ENCODE assay signal across 1 cellular context in the genomic region with DNA sequence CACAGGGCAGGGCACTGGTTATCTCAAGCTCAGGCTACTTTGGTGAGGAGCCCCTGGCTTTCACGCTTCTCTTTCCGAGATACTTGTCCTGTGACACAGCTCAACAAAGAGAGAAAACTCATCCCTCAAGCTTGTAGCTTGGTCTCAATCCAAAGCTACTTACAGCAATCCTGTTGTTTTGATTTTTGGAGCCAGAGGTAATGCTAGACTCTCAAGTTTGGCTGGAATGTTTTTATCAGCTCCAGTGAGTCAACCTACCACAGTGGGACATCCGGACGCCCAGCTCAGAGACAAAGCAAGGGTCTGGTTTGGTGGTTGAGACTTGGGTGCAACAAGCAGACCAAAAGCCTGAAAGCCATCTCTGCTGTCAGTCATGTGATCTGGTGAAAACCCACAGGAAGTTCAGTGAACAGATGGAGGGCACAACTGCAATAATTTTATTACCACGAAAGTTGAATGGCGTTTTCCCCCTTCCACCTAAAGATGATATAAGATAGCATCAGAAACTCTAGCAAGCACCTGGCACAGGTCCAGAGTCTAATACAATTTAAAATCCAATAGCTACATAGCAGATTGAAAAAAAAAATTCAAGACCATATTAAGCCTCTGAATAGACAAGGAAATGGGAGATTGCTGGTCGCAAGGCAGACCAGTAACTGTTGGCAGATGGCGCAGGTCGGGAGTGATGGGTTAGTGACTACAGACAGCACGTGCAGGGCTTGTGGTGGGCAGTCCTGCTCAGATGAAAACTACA.
TF ChIP-seq lines count a peak whose summit lies in the region.

No MANE protein-coding gene starts in this region.

TF ChIP-seq in GM23338, 12 proteins besides CTCF, POLR2A, EP300 and RAD21 (continued from another document):
- TF ChIP-seq, protein P1, sequence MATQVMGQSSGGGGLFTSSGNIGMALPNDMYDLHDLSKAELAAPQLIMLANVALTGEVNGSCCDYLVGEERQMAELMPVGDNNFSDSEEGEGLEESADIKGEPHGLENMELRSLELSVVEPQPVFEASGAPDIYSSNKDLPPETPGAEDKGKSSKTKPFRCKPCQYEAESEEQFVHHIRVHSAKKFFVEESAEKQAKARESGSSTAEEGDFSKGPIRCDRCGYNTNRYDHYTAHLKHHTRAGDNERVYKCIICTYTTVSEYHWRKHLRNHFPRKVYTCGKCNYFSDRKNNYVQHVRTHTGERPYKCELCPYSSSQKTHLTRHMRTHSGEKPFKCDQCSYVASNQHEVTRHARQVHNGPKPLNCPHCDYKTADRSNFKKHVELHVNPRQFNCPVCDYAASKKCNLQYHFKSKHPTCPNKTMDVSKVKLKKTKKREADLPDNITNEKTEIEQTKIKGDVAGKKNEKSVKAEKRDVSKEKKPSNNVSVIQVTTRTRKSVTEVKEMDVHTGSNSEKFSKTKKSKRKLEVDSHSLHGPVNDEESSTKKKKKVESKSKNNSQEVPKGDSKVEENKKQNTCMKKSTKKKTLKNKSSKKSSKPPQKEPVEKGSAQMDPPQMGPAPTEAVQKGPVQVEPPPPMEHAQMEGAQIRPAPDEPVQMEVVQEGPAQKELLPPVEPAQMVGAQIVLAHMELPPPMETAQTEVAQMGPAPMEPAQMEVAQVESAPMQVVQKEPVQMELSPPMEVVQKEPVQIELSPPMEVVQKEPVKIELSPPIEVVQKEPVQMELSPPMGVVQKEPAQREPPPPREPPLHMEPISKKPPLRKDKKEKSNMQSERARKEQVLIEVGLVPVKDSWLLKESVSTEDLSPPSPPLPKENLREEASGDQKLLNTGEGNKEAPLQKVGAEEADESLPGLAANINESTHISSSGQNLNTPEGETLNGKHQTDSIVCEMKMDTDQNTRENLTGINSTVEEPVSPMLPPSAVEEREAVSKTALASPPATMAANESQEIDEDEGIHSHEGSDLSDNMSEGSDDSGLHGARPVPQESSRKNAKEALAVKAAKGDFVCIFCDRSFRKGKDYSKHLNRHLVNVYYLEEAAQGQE (IDR thresholded peaks at IDR 0.05; ENCODE audit: unreplicated experiment): no peak
- TF ChIP-seq STAT1 (IDR thresholded peaks at IDR 0.05; ENCODE audit: unreplicated experiment) (no peak), EZH2phosphoT487 (IDR thresholded peaks at IDR 0.05; ENCODE audit: unreplicated experiment) (no peak), JUNB (IDR thresholded peaks at IDR 0.05; ENCODE audit: unreplicated experiment) (no peak), ZNF331 (CRISPR knock-in tag; IDR thresholded peaks at IDR 0.05; ENCODE audit: low read depth) (no peak), POLR2AphosphoS5 (IDR thresholded peaks at IDR 0.05; ENCODE audit: low read depth) (no peak), CREB1 (CRISPR knock-in tag; IDR thresholded peaks at IDR 0.05; ENCODE audit: low read depth) (no peak), EZH2 (IDR thresholded peaks at IDR 0.05; ENCODE audit: low read depth, unreplicated experiment) (no peak)
- TF ChIP-seq, protein P2, sequence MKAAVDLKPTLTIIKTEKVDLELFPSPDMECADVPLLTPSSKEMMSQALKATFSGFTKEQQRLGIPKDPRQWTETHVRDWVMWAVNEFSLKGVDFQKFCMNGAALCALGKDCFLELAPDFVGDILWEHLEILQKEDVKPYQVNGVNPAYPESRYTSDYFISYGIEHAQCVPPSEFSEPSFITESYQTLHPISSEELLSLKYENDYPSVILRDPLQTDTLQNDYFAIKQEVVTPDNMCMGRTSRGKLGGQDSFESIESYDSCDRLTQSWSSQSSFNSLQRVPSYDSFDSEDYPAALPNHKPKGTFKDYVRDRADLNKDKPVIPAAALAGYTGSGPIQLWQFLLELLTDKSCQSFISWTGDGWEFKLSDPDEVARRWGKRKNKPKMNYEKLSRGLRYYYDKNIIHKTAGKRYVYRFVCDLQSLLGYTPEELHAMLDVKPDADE (IDR thresholded peaks at IDR 0.05): no peak
TF ChIP-seq in GM23338: peak in this region for 0.
